Comparison of ENCODE assay signal across 8 cellular contexts in genomic region chr17:5191541-5192417, GRCh38. TPM values are rescaled to one million over a fixed set of nuclear protein-coding genes. Genes with fewer than 3 reads are reported as not detected.
DNase-seq lines count a peak whose midpoint lies in the region; ATAC-seq and TF ChIP-seq lines count a peak whose summit lies in the region.

Gene ZNF594 (minus strand): TSS chr17:5191868. CDS start chr17:5184256, 7,612 bp downstream.

- ATAC-seq in GM19043 (IDR thresholded peaks at IDR 0.05; ENCODE audit: low read depth, unreplicated experiment) (peak; percentile 95), HG03354 (IDR thresholded peaks at IDR 0.05; ENCODE audit: poor library complexity, severe bottlenecking, unreplicated experiment) (peak; percentile 95)

- H3K9me3 Mint-ChIP-seq in chondrocyte (ENCODE audit: low read depth), result peaks cover 30% of the 10 kb centered on the region

- TF ChIP-seq CTCF in chondrocyte (IDR thresholded peaks at IDR 0.05), result peak; percentile 87

- no peaks in the 10 kb centered on the region for H3K27me3 Mint-ChIP-seq in chondrocyte (ENCODE audit: low read depth)

- H3K4me1 Mint-ChIP-seq in chondrocyte (ENCODE audit: low read depth), result peaks cover 17% of the 10 kb centered on the region

- peak within 1 kb of the TSS; percentile 86 for H3K4me3 Mint-ChIP-seq in chondrocyte (ENCODE audit: unreplicated experiment)

- peak within 1 kb of the TSS; percentile 79 for H3K27ac Mint-ChIP-seq in chondrocyte (ENCODE audit: unreplicated experiment)

- DNase-seq in AML-193 (lab: John Stamatoyannopoulos, UW) (peak; percentile 57 to 59), NCI-H446 treated with DMSO at 0.1 percent for 48 hours (lab: John Stamatoyannopoulos, UW) (peak; percentile 86), chondrocyte (ENCODE audit: low spot score) (peak; percentile 99), kidney glomerular epithelial cell (lab: John Stamatoyannopoulos, UW) (peak; percentile 93)
- DNase-seq in activated CD4-positive, alpha-beta T cell treated with anti-CD3 and anti-CD28 coated beads for 24 hours (ENCODE audit: low read depth in 2 of 2), result peak; percentile 96 to 97
- DNase-seq in stimulated activated CD4-positive, alpha-beta T cell treated with anti-CD3 and anti-CD28 coated beads, Interleukin-15, amount 100 ng/mL, for 48 hours (ENCODE audit: low read depth in 2 of 2), result peak; percentile 96 to 98

- H3K36me3 Mint-ChIP-seq in chondrocyte (ENCODE audit: low read depth), result peaks cover 28% of the 10 kb centered on the region

RNA-seq across cellular contexts. Expression of gene ZNF594, which starts in this region (rescaled TPM):
- 4.1 to 8.5 TPM (median 4.7 TPM) in 3 replicates for total RNA-seq in chondrocyte

Comparison
In these comparisons a context has a peak if more than half of its experiments do, and no peak if none do; other contexts are left out.
1. Peak in every context shown above with its lines: DNase-seq and ATAC-seq.